ENCODE assay signal across 8 cellular contexts in the genomic region with DNA sequence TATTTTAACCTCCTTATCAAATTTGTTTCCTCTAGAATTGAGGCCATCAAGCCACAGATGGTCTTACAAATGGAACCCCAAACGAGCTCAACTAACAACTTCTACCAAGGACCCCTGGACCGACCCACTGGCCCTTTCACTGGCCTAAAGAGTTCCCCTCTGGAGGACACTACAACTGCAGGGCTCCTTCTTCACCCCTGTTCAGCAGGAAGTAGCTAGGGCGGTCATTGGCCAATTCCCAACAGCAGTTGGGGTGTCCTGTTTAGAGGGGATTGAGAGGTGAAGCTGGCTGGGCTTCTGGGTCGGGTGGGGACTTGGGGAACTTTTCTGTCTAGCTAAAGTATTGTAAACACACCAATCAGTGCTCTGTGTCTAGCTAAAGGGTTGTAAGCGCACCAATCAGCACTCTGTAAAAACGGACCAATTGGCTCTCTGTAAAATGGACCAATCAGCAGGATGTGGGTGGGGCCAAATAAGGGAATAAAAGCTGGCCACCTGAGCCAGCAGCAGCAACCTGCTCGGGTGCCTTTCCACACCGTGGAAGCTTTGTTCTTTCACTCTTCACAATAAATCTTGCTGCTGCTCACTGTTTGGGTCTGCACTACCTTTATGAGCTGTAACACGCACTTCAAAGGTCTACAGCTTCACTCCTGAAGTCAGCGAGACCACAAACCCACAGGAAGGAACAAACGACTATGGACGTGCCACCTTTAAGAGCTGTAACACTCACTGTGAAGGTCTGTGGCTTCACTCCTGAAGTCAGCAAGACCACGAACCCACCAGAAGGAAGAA. TPM values are rescaled to one million over a fixed set of nuclear protein-coding genes. Genes with fewer than 3 reads are reported as not detected.
DNase-seq lines count a peak whose midpoint lies in the region; ATAC-seq, FAIRE-seq and TF ChIP-seq lines count a peak whose summit lies in the region.
"Not testable (repeated sequence)": the region's sequence is repeated elsewhere in the genome, so short reads cannot be mapped to it uniquely, and the experiment has no call there.

No MANE protein-coding gene starts in this region.

- H3K27ac Mint-ChIP-seq in CD8-positive, alpha-beta memory T cell: peak overlapping the region; percentile 18 to 96 (median 72)
- peak overlapping the region; percentile 64 for H3K27ac Mint-ChIP-seq in T-helper 2 cell treated with Interferon-gamma antibody and Interleukin-4, amounts not matched to agents 5 μg/mL and 100 μg/mL, for 36 hours
- peak overlapping the region; percentile 69 for H3K27ac Mint-ChIP-seq in activated CD4-positive, alpha-beta memory T cell treated with anti-CD3 and anti-CD28 coated beads for 36 hours
- peak overlapping the region; percentile 77 for H3K27ac Mint-ChIP-seq in activated T-cell treated with anti-CD3 and anti-CD28 coated beads, Interleukin-2, amount 50 U/mL, for 24 hours
- peak overlapping the region; percentile 22 to 51 for H3K27ac Mint-ChIP-seq in activated naive CD4-positive, alpha-beta T cell treated with anti-CD3 and anti-CD28 coated beads, Interleukin-2, amount 50 U/mL, for 72 hours

- TF ChIP-seq POLR2A in HepG2 (IDR thresholded peaks at IDR 0.05; ENCODE audit: insufficient read depth in 1 of 2, low read depth in 2 of 2, low read length in 2 of 2): not testable (repeated sequence)

- intact Hi-C loops in activated CD4-positive, alpha-beta memory T cell treated with anti-CD3 and anti-CD28 coated beads for 36 hours (cut with micrococcal nuclease): loop anchor here (1.0 kb wide), 1 partner anchor 31 kb away; the partner anchor contains the start of gene RCOR3
- intact Hi-C loops in HepG2 (cut with micrococcal nuclease; ENCODE audit: unreplicated experiment): not testable (repeated sequence)

- CTCF ChIA-PET in CD8-positive, alpha-beta memory T cell (lab: Charles Lee); HepG2 (lab: Yijun Ruan, JAX; ENCODE audit: low intra/inter-chr PET ratio, low total read pairs): not testable (repeated sequence)
- CTCF ChIA-PET in activated CD4-positive, alpha-beta memory T cell treated with anti-CD3 and anti-CD28 coated beads for 36 hours (lab: Charles Lee): interaction anchor here (1.0 kb wide), 1 partner anchor 29 kb away, joined by 5 read pairs; no protein-coding TSS in a partner anchor

- H3K4me2 ChIP-seq in HepG2 (ENCODE audit: low read depth, low read length): not testable (repeated sequence)

- in situ Hi-C loops in HepG2 (cut with HindIII; ENCODE audit: extremely low pct_ligation_motif_present, low pct_unique_long_range_greater_than_20kb): not testable (repeated sequence)

- BruUV-seq in HepG2 (replicated peaks; lab: Mats Ljungman, UMichigan): not testable (repeated sequence)

- H3K4me3 Mint-ChIP-seq in CD8-positive, alpha-beta memory T cell: peak overlapping the region; percentile 57 to 87 (median 78)
- peak overlapping the region; percentile 55 for H3K4me3 Mint-ChIP-seq in T-helper 2 cell treated with Interferon-gamma antibody and Interleukin-4, amounts not matched to agents 5 μg/mL and 100 μg/mL, for 36 hours
- H3K4me3 Mint-ChIP-seq in activated CD4-positive, alpha-beta memory T cell treated with anti-CD3 and anti-CD28 coated beads for 36 hours: peak overlapping the region; percentile 57
- peak overlapping the region; percentile 55 for H3K4me3 Mint-ChIP-seq in activated T-cell treated with anti-CD3 and anti-CD28 coated beads, Interleukin-2, amount 50 U/mL, for 24 hours

- not testable (repeated sequence) for H3K36me3 Mint-ChIP-seq in CD8-positive, alpha-beta memory T cell; T-helper 2 cell treated with Interferon-gamma antibody and Interleukin-4, amounts not matched to agents 5 μg/mL and 100 μg/mL, for 36 hours (ENCODE audit: low read depth); activated CD4-positive, alpha-beta memory T cell treated with anti-CD3 and anti-CD28 coated beads for 36 hours; activated T-cell treated with anti-CD3 and anti-CD28 coated beads, Interleukin-2, amount 50 U/mL, for 24 hours (ENCODE audit: low read depth); activated naive CD4-positive, alpha-beta T cell treated with anti-CD3 and anti-CD28 coated beads, Interleukin-2, amount 50 U/mL, for 72 hours

- not testable (repeated sequence) for H3K36me3 ChIP-seq in CD8-positive, alpha-beta memory T cell (ENCODE audit: insufficient read depth, low read length); HepG2 (replicated peaks in 1 of 2; ENCODE audit: control insufficient read depth in 1 of 2, insufficient read depth in 2 of 2, low read length in 2 of 2)

- H3K27me3 Mint-ChIP-seq in CD8-positive, alpha-beta memory T cell; T-helper 2 cell treated with Interferon-gamma antibody and Interleukin-4, amounts not matched to agents 5 μg/mL and 100 μg/mL, for 36 hours (ENCODE audit: low read depth); activated CD4-positive, alpha-beta memory T cell treated with anti-CD3 and anti-CD28 coated beads for 36 hours; activated T-cell treated with anti-CD3 and anti-CD28 coated beads, Interleukin-2, amount 50 U/mL, for 24 hours: not testable (repeated sequence)

- not testable (repeated sequence) for TF ChIP-seq CTCF in HepG2 (CRISPR knock-in tag; IDR thresholded peaks at IDR 0.05)

- H3K4me1 ChIP-seq in CD8-positive, alpha-beta memory T cell (ENCODE audit: insufficient read depth, low read length): peaks cover 15% of the 10 kb centered on the region
- H3K4me1 ChIP-seq in HepG2 (ENCODE audit: insufficient read depth, low read length): not testable (repeated sequence)

- not testable (repeated sequence) for H3K27ac ChIP-seq in CD8-positive, alpha-beta memory T cell (ENCODE audit: low read depth, low read length); HepG2 (ENCODE audit: extremely low read length, insufficient read depth, low read length)

- not testable (repeated sequence) for H4K20me1 ChIP-seq in HepG2 (ENCODE audit: insufficient read depth, low read length)

- not testable (repeated sequence) for TF ChIP-seq RAD21 in HepG2 (CRISPR knock-in tag; IDR thresholded peaks at IDR 0.05)

- FAIRE-seq in HepG2 (lab: Jason Lieb, UNC): not testable (repeated sequence)

- H2AFZ ChIP-seq in HepG2 (ENCODE audit: low read length): peak overlapping the region; percentile 54

- peak overlapping the region; percentile 20 for H3K4me3 ChIP-seq in CD8-positive, alpha-beta memory T cell (ENCODE audit: low read length)
- H3K4me3 ChIP-seq in HepG2 (replicated peaks in 1 of 3; ENCODE audit: insufficient read depth in 1 of 3, low read depth in 2 of 3, low read length in 3 of 3): not testable (repeated sequence)

- TF ChIP-seq EP300 in HepG2 (IDR thresholded peaks at IDR 0.05; ENCODE audit: low read depth in 2 of 2, low read length in 2 of 2); HepG2 (CRISPR knock-in tag; IDR thresholded peaks at IDR 0.05; ENCODE audit: borderline replicate concordance): not testable (repeated sequence)

- H3K79me2 ChIP-seq in HepG2 (ENCODE audit: insufficient read depth, low read length): not testable (repeated sequence)

- WGBS in HepG2 (ENCODE audit: low lambda C conversion rate): 14% methylated on average over 11 of the region's 13 CpGs

- H3K4me1 Mint-ChIP-seq in CD8-positive, alpha-beta memory T cell: peaks cover 20 to 21% (median 20%) of the 10 kb centered on the region in 3 donors
- peaks cover 22% of the 10 kb centered on the region for H3K4me1 Mint-ChIP-seq in T-helper 2 cell treated with Interferon-gamma antibody and Interleukin-4, amounts not matched to agents 5 μg/mL and 100 μg/mL, for 36 hours (ENCODE audit: low read depth)
- peaks cover 18% of the 10 kb centered on the region for H3K4me1 Mint-ChIP-seq in activated CD4-positive, alpha-beta memory T cell treated with anti-CD3 and anti-CD28 coated beads for 36 hours (ENCODE audit: low read depth)
- peaks cover 23% of the 10 kb centered on the region for H3K4me1 Mint-ChIP-seq in activated T-cell treated with anti-CD3 and anti-CD28 coated beads, Interleukin-2, amount 50 U/mL, for 24 hours (ENCODE audit: low read depth)

- ATAC-seq in activated naive CD4-positive, alpha-beta T cell treated with anti-CD3 and anti-CD28 coated beads, Interleukin-2, amount 50 U/mL, for 72 hours: peak; percentile 91 to 96
- not testable (repeated sequence) for ATAC-seq in HepG2

- POLR2A ChIA-PET in CD8-positive, alpha-beta memory T cell (lab: Charles Lee); HepG2 (lab: Yijun Ruan, JAX): not testable (repeated sequence)
- POLR2A ChIA-PET in activated CD4-positive, alpha-beta memory T cell treated with anti-CD3 and anti-CD28 coated beads for 36 hours (lab: Charles Lee): interaction anchor here (0.6 to 1.1 kb wide), 2 partner anchors 26 to 32 kb away, joined by 3 to 4 read pairs; no protein-coding TSS in a partner anchor

- H3K9me3 Mint-ChIP-seq in CD8-positive, alpha-beta memory T cell; T-helper 2 cell treated with Interferon-gamma antibody and Interleukin-4, amounts not matched to agents 5 μg/mL and 100 μg/mL, for 36 hours; activated CD4-positive, alpha-beta memory T cell treated with anti-CD3 and anti-CD28 coated beads for 36 hours; activated T-cell treated with anti-CD3 and anti-CD28 coated beads, Interleukin-2, amount 50 U/mL, for 24 hours; activated naive CD4-positive, alpha-beta T cell treated with anti-CD3 and anti-CD28 coated beads, Interleukin-2, amount 50 U/mL, for 72 hours: not testable (repeated sequence)

- H3K9ac ChIP-seq in HepG2 (ENCODE audit: insufficient read depth, low read depth, low read length): not testable (repeated sequence)

- H3K27me3 ChIP-seq in CD8-positive, alpha-beta memory T cell (ENCODE audit: insufficient read depth, low read length, poor library complexity, severe bottlenecking); HepG2 (ENCODE audit: control insufficient read depth in 1 of 2, insufficient read depth in 2 of 2, low read length in 2 of 2): not testable (repeated sequence)

- peak in 4 of 5 donors; percentile 17 to 73 (median 56) for DNase-seq in CD8-positive, alpha-beta memory T cell
- peak; percentile 36 for DNase-seq in T-helper 2 cell treated with Interferon-gamma antibody and Interleukin-4, amounts not matched to agents 5 μg/mL and 100 μg/mL, for 36 hours (ENCODE audit: low spot score)
- peak; percentile 73 for DNase-seq in activated CD4-positive, alpha-beta memory T cell treated with anti-CD3 and anti-CD28 coated beads for 36 hours
- DNase-seq in activated T-cell treated with anti-CD3 and anti-CD28 coated beads, Interleukin-2, amount 50 U/mL, for 24 hours: peak; percentile 52
- DNase-seq in activated naive CD4-positive, alpha-beta T cell treated with anti-CD3 and anti-CD28 coated beads, Interleukin-2, amount 50 U/mL, for 72 hours (ENCODE audit: low spot score in 2 of 2): peak; percentile 42 to 67
- DNase-seq in HepG2 (ENCODE audit: low spot score): not testable (repeated sequence)
- DNase-seq in stimulated activated CD4-positive, alpha-beta T cell treated with anti-CD3 and anti-CD28 coated beads, Interleukin-4, amount 100 ng/mL, for 1 hour: peak; percentile 2
- peak; percentile 23 to 74 (median 60) for DNase-seq in stimulated activated naive CD4-positive, alpha-beta T cell (lab: John Stamatoyannopoulos, UW)

- H3K9me3 ChIP-seq in CD8-positive, alpha-beta memory T cell (ENCODE audit: low read length); HepG2 (ENCODE audit: low read length): not testable (repeated sequence)

RNA-seq across cellular contexts. Expression of gene RCOR3, which starts 30.4 kb away (rescaled TPM):
- total RNA-seq in CD8-positive, alpha-beta memory T cell: 10 to 100 TPM; 33.9 to 36.4 TPM
- 25.6 TPM for polyA plus RNA-seq in CD8-positive, alpha-beta memory T cell
- 10 to 100 TPM; 30.2 to 32.7 TPM for total RNA-seq in activated CD4-positive, alpha-beta memory T cell treated with anti-CD3 and anti-CD28 coated beads for 36 hours
- 10 to 100 TPM; 42.9 to 62.1 TPM for total RNA-seq in activated naive CD4-positive, alpha-beta T cell treated with anti-CD3 and anti-CD28 coated beads, Interleukin-2, amount 50 U/mL, for 72 hours
- 9.6 and 16.8 TPM in 2 replicates for total RNA-seq in HepG2 (2016; rRNA removed; fragmentation: Illumina TruSeq; extraction: Trizol)
- total RNA-seq in HepG2 (2016; cell fraction: cytosol; rRNA removed; fragmentation: Illumina TruSeq; extraction: Trizol; ENCODE audit: low read depth): 11.1 and 13.3 TPM in 2 replicates
- total RNA-seq in HepG2 (2016; cell fraction: insoluble cytoplasmic fraction; rRNA removed; fragmentation: Illumina TruSeq; extraction: Trizol): 12.4 and 14.9 TPM in 2 replicates
- 12.8 and 13.2 TPM in 2 replicates for total RNA-seq in HepG2 (2016; cell fraction: membrane; rRNA removed; fragmentation: Illumina TruSeq; extraction: Trizol)
- 37.0 and 37.3 TPM in 2 replicates for total RNA-seq in HepG2 (2016; cell fraction: nucleus; rRNA removed; fragmentation: Illumina TruSeq; extraction: Trizol)
- polyA plus RNA-seq in HepG2 (2011; rRNA removed): 31.6 and 34.3 TPM in 2 replicates
- 13.2 and 15.9 TPM in 2 replicates for polyA plus RNA-seq in HepG2 (2011; cell fraction: cytosol; rRNA removed)
- 49.0 and 54.1 TPM in 2 replicates for polyA plus RNA-seq in HepG2 (2011; cell fraction: nucleus; rRNA removed)
- polyA plus RNA-seq in HepG2 (2012): 24.5 and 27.6 TPM in 2 replicates
- polyA plus RNA-seq in HepG2 (2016; cell fraction: cytosol; fragmentation: Illumina TruSeq; extraction: Trizol; ENCODE audit: low read depth): 8.8 and 10.5 TPM in 2 replicates
- polyA plus RNA-seq in HepG2 (2016; cell fraction: insoluble cytoplasmic fraction; fragmentation: Illumina TruSeq; extraction: Trizol; ENCODE audit: low read depth): 15.7 and 15.9 TPM in 2 replicates
- 11.1 and 11.7 TPM in 2 replicates for polyA plus RNA-seq in HepG2 (2016; cell fraction: membrane; fragmentation: Illumina TruSeq; extraction: Trizol; ENCODE audit: low read depth)
- polyA plus RNA-seq in HepG2 (2016; cell fraction: nucleus; fragmentation: Illumina TruSeq; extraction: Trizol; ENCODE audit: insufficient read depth, low read depth): 58.1 and 59.2 TPM in 2 replicates
- 35.3 and 54.6 TPM in 2 replicates for polyA minus RNA-seq in HepG2 (2011; rRNA and poly(A)+ RNA removed; ENCODE audit: low replicate concordance)
- 16.8 and 20.4 TPM in 2 replicates for polyA minus RNA-seq in HepG2 (2011; cell fraction: cytosol; rRNA and poly(A)+ RNA removed)
- 161 and 193 TPM in 2 replicates for polyA minus RNA-seq in HepG2 (2011; cell fraction: nucleus; rRNA and poly(A)+ RNA removed)
